Comparison of ENCODE assay signal across 11 cellular contexts in genomic region chr7:73607692-73607983, GRCh38. TPM values are rescaled to one million over a fixed set of nuclear protein-coding genes. Genes with fewer than 3 reads are reported as not detected.
DNase-seq lines count a peak whose midpoint lies in the region; ATAC-seq, FAIRE-seq and TF ChIP-seq lines count a peak whose summit lies in the region.
"Not testable (repeated sequence)": the region's sequence is repeated elsewhere in the genome, so short reads cannot be mapped to it uniquely, and the experiment has no call there.
"Had no signal": no experiment of that assay in that cellular context is flagged by ENCODE, and none has a peak within 500 bp of the region (broad histone marks: within the 10 kb centered on the region; RNA-seq: fewer than 3 reads in every experiment).

No MANE protein-coding gene starts in this region.

- not testable (repeated sequence) for H2BK5ac ChIP-seq in H9 (ENCODE audit: insufficient read length, low read length); H1 (ENCODE audit: low read depth, low read length)

- H3K9ac ChIP-seq in H9 (ENCODE audit: extremely low read depth, insufficient read length, low read length); H1 (replicated peaks in 1 of 4; ENCODE audit: extremely low read depth in 1 of 4, low read depth in 3 of 4, low read length in 3 of 4); iPS-15b (ENCODE audit: low read depth, low read length); HepG2 (ENCODE audit: insufficient read depth, low read depth, low read length): not testable (repeated sequence)

- POLR2A ChIA-PET in H1 (lab: Charles Lee; ENCODE audit: partially characterized antibody): interaction anchor here (0.6 to 4.5 kb wide), 9 partner anchors 9 to 127 kb away, joined by 3 to 20 read pairs (median 3); no protein-coding TSS in a partner anchor
- POLR2A ChIA-PET in HepG2 (lab: Yijun Ruan, JAX): interaction anchor here (0.8 to 19.7 kb wide), 5 partner anchors 11 to 118 kb away, joined by 3 to 416 read pairs (median 7); partner anchors contain the start of genes MLXIPL and VPS37D

- not testable (repeated sequence) for H3K18ac ChIP-seq in H9 (ENCODE audit: insufficient read length, low read depth, low read length); H1 (ENCODE audit: extremely low read depth, low read length)

- not testable (repeated sequence) for H4K8ac ChIP-seq in H9 (replicated peaks; ENCODE audit: insufficient read length, low read depth, low read length); H1 (ENCODE audit: extremely low read depth, insufficient read depth, low read length)

- H3K4me3 ChIP-seq in H1 (ENCODE audit: extremely low read depth in 1 of 4, insufficient read depth in 2 of 4, low read depth in 3 of 4, low read length in 4 of 4): peak overlapping the region in 2 of 4 experiments; percentile 11 to 61; a peak in 2 of 8 replicates
- peak overlapping the region; percentile 43 for H3K4me3 ChIP-seq in iPS-15b (ENCODE audit: low read depth, low read length)
- H3K4me3 ChIP-seq in HepG2 (replicated peaks in 1 of 3; ENCODE audit: insufficient read depth in 1 of 3, low read depth in 2 of 3, low read length in 3 of 3); osteoblast (ENCODE audit: insufficient read depth, low read length): not testable (repeated sequence)

- not testable (repeated sequence) for H3K4me1 ChIP-seq in H9 (ENCODE audit: insufficient read depth, low read length); H1 (replicated peaks in 1 of 4; ENCODE audit: control insufficient read depth in 3 of 4, insufficient read depth in 4 of 4, low read length in 3 of 4); iPS-15b (ENCODE audit: control insufficient read depth, insufficient read depth, low read length); osteoblast (ENCODE audit: insufficient read depth, low read length)
- peaks cover 48% of the 10 kb centered on the region for H3K4me1 ChIP-seq in HepG2 (ENCODE audit: insufficient read depth, low read length)

- not testable (repeated sequence) for TF ChIP-seq RAD21 in H1 (IDR thresholded peaks at IDR 0.05 in 1 of 2, conservative IDR thresholded peaks at IDR 0.05 in 1 of 2; ENCODE audit: low read depth in 2 of 2, low read length in 2 of 2); HepG2 (CRISPR knock-in tag; IDR thresholded peaks at IDR 0.05)

- not testable (repeated sequence) for H2AFZ ChIP-seq in H9 (ENCODE audit: low read length); H1 (ENCODE audit: low read length); HepG2 (ENCODE audit: low read length); osteoblast (ENCODE audit: low read length)

- not testable (repeated sequence) for H2BK120ac ChIP-seq in H9 (ENCODE audit: low read depth, low read length, poor library complexity, severe bottlenecking); H1 (replicated peaks; ENCODE audit: low read depth, low read length)

- CTCF ChIA-PET in H1 (lab: Charles Lee; ENCODE audit: partially characterized antibody) (interaction anchor here (0.7 to 17.4 kb wide), 41 partner anchors 10 to 719 kb away, joined by 3 to 136 read pairs (median 7); partner anchors contain the start of genes ABHD11, BAZ1B, MLXIPL and STX1A), HepG2 (lab: Yijun Ruan, JAX; ENCODE audit: low intra/inter-chr PET ratio, low total read pairs) (interaction anchor here (1.7 to 2.8 kb wide), 3 partner anchors 60 to 127 kb away, joined by 4 to 14 read pairs (median 12); partner anchors contain the start of gene VPS37D)

- peak overlapping the region; percentile 47 to 76; a peak in 4 of 5 replicates for H3K4me3 Mint-ChIP-seq in H9

- H3K27me3 ChIP-seq in H9 (ENCODE audit: insufficient read depth, low read length); H1 (replicated peaks in 1 of 4; ENCODE audit: control insufficient read depth in 3 of 4, extremely low read depth in 1 of 4, insufficient read depth in 3 of 4, low read length in 3 of 4); iPS-15b (ENCODE audit: control insufficient read depth, insufficient read depth, low read length); HepG2 (ENCODE audit: control insufficient read depth in 1 of 2, insufficient read depth in 2 of 2, low read length in 2 of 2); osteoblast (ENCODE audit: insufficient read depth, low read length): not testable (repeated sequence)

- intact Hi-C loops in HepG2 (cut with micrococcal nuclease; ENCODE audit: unreplicated experiment): not testable (repeated sequence)

- H2BK20ac ChIP-seq in H9 (ENCODE audit: low read depth, low read length, poor library complexity, severe bottlenecking); H1 (ENCODE audit: low read length): not testable (repeated sequence)

- not testable (repeated sequence) for H3K14ac ChIP-seq in H9 (ENCODE audit: insufficient read depth, low read length); H1 (ENCODE audit: insufficient read length)

- H3K27me3 Mint-ChIP-seq in H9 (ENCODE audit: low read depth): peaks cover 18% of the 10 kb centered on the region

- not testable (repeated sequence) for H3K23me2 ChIP-seq in H9 (ENCODE audit: insufficient read length, low read depth, low read length, poor library complexity, severe bottlenecking); H1 (ENCODE audit: low read depth, low read length)

- not testable (repeated sequence) for H3T11ph ChIP-seq in H9 (ENCODE audit: low read length)

- H3K79me2 ChIP-seq in H9 (ENCODE audit: insufficient read depth, low read length); H1 (ENCODE audit: control insufficient read depth in 1 of 2, insufficient read depth in 2 of 2, low read length in 2 of 2); osteoblast (ENCODE audit: insufficient read depth, low read length): not testable (repeated sequence)
- peaks cover 13% of the 10 kb centered on the region for H3K79me2 ChIP-seq in HepG2 (ENCODE audit: insufficient read depth, low read length)

- H4K5ac ChIP-seq in H9 (ENCODE audit: insufficient read length, low read depth, low read length); H1 (ENCODE audit: insufficient read length, low read depth, low read length): not testable (repeated sequence)

- WGBS in H9 (ENCODE audit: extremely low coverage, insufficient read length, low lambda C conversion rate): no CpG with 5 or more reads among the region's 5 CpGs
- 80% methylated on average over 2 of the region's 5 CpGs; no CpG with 5 or more reads in 1 of the 2 experiments for WGBS in H1 (ENCODE audit: extremely low coverage in 1 of 2, insufficient coverage in 1 of 2, insufficient read length in 1 of 2, insufficient replicate concordance in 2 of 2, low coverage in 1 of 2, low lambda C conversion rate in 2 of 2, missing lambda C conversion rate in 1 of 2), 2 experiments
- 93% methylated on average over 5 of the region's 5 CpGs for WGBS in HepG2 (ENCODE audit: low lambda C conversion rate)

- not testable (repeated sequence) for H4K91ac ChIP-seq in H9 (ENCODE audit: insufficient read length, low read depth, low read length); H1 (replicated peaks; ENCODE audit: insufficient read length, low read length)

- not testable (repeated sequence) for H3K79me1 ChIP-seq in H9 (ENCODE audit: insufficient read depth, low read depth, low read length, poor library complexity, severe bottlenecking); H1 (ENCODE audit: low read depth, low read length)

- H3K36me3 Mint-ChIP-seq in H9 (ENCODE audit: insufficient read depth in 1 of 3, low read depth in 3 of 3): not testable (repeated sequence)

- not testable (repeated sequence) for H2BK12ac ChIP-seq in H9 (ENCODE audit: insufficient read length, low read depth, low read length); H1 (ENCODE audit: low read depth, low read length)

- H3K4me1 Mint-ChIP-seq in H9: peaks cover 4 to 15% of the 10 kb centered on the region in 2 experiments

- H4K20me1 ChIP-seq in H9 (ENCODE audit: control insufficient read depth, insufficient read depth, insufficient read length); H1 (replicated peaks in 1 of 2; ENCODE audit: control insufficient read depth in 1 of 2, insufficient read depth in 2 of 2, low read length in 2 of 2); osteoblast (ENCODE audit: insufficient read depth, low read length): not testable (repeated sequence)
- peaks cover 23% of the 10 kb centered on the region for H4K20me1 ChIP-seq in HepG2 (ENCODE audit: insufficient read depth, low read length)

- not testable (repeated sequence) for H3K27ac Mint-ChIP-seq in H9

- not testable (repeated sequence) for H3K27ac ChIP-seq in H9 (ENCODE audit: insufficient read length, low read depth, low read length); H1 (ENCODE audit: low read depth, low read length); HepG2 (ENCODE audit: extremely low read length, insufficient read depth, low read length); osteoblast (ENCODE audit: low read depth, low read length)

- in situ Hi-C loops in HepG2 (cut with HindIII; ENCODE audit: extremely low pct_ligation_motif_present, low pct_unique_long_range_greater_than_20kb): loop anchor here (5.0 kb wide), 1 partner anchor 110 kb away; the partner anchor contains the start of gene STX1A

- not testable (repeated sequence) for FAIRE-seq in H1 (lab: Jason Lieb, UNC); HepG2 (lab: Jason Lieb, UNC)

- not testable (repeated sequence) for TF ChIP-seq EP300 in H1 (IDR thresholded peaks at IDR 0.05; ENCODE audit: borderline replicate concordance in 1 of 2, low read depth in 2 of 2, low read length in 2 of 2); HepG2 (IDR thresholded peaks at IDR 0.05; ENCODE audit: low read depth in 2 of 2, low read length in 2 of 2); HepG2 (CRISPR knock-in tag; IDR thresholded peaks at IDR 0.05; ENCODE audit: borderline replicate concordance)

- H3K9me3 Mint-ChIP-seq in H9: not testable (repeated sequence)

- not testable (repeated sequence) for H3K4ac ChIP-seq in H9 (ENCODE audit: low read depth, low read length); H1 (replicated peaks; ENCODE audit: insufficient read length, low read depth, low read length)

- not testable (repeated sequence) for TF ChIP-seq POLR2A in H1 (IDR thresholded peaks at IDR 0.05; ENCODE audit: control extremely low read depth in 1 of 2, low read depth in 2 of 2, low read length in 2 of 2); HepG2 (IDR thresholded peaks at IDR 0.05; ENCODE audit: insufficient read depth in 1 of 2, low read depth in 2 of 2, low read length in 2 of 2)

- not testable (repeated sequence) for H3K56ac ChIP-seq in H9 (ENCODE audit: insufficient read length, low read depth, low read length); H1 (replicated peaks; ENCODE audit: insufficient read length, low read depth, low read length)

- H2BK15ac ChIP-seq in H9 (ENCODE audit: low read depth, low read length); H1 (ENCODE audit: low read length): not testable (repeated sequence)

- TF ChIP-seq CTCF in H9 (conservative IDR thresholded peaks at IDR 0.05); H1 (IDR thresholded peaks at IDR 0.05; ENCODE audit: control extremely low read depth in 1 of 3, insufficient read depth in 1 of 3, low read depth in 1 of 3, low read length in 3 of 3); HepG2 (CRISPR knock-in tag; IDR thresholded peaks at IDR 0.05); osteoblast (IDR thresholded peaks at IDR 0.05; ENCODE audit: extremely low read depth, low read depth, low read length): not testable (repeated sequence)

- ATAC-seq in HepG2: not testable (repeated sequence)

- not testable (repeated sequence) for H2AK5ac ChIP-seq in H9 (ENCODE audit: insufficient read length, low read length); H1 (ENCODE audit: low read depth, low read length)

- DNase-seq in H9; H1 (ENCODE audit: low read depth in 1 of 2, low spot score in 2 of 2); HepG2 (ENCODE audit: low spot score): not testable (repeated sequence)
- DNase-seq in HuH-7.5 (ENCODE audit: low spot score) (peak; percentile 19), osteoblast (ENCODE audit: insufficient read length, low spot score, missing footprints) (peak; percentile 49)

- H3K9me3 ChIP-seq in H9 (ENCODE audit: control insufficient read depth, low read depth, low read length); H1 (ENCODE audit: insufficient read depth in 2 of 2, low read depth in 1 of 2, low read length in 1 of 2); iPS-15b (ENCODE audit: control insufficient read depth, insufficient read depth, low read length); HepG2 (ENCODE audit: low read length); osteoblast (ENCODE audit: low read depth, low read length): not testable (repeated sequence)

- H3K4me2 ChIP-seq in H9 (ENCODE audit: insufficient read depth, insufficient read length, low read length) (peak overlapping the region; percentile 55), H1 (ENCODE audit: insufficient read depth in 1 of 2, low read depth in 2 of 2, low read length in 2 of 2) (peak overlapping the region; percentile 2 to 64; a peak in 3 of 4 replicates)
- not testable (repeated sequence) for H3K4me2 ChIP-seq in HepG2 (ENCODE audit: low read depth, low read length); osteoblast (ENCODE audit: insufficient read depth, low read length)

- not testable (repeated sequence) for H3K36me3 ChIP-seq in H1 (ENCODE audit: control insufficient read depth in 2 of 4, insufficient read depth in 4 of 4, low read length in 3 of 4); iPS-15b (ENCODE audit: control insufficient read depth, insufficient read depth, low read length); osteoblast (ENCODE audit: insufficient read depth, low read length)
- peaks cover 12 to 34% of the 10 kb centered on the region in 2 experiments for H3K36me3 ChIP-seq in HepG2 (replicated peaks in 1 of 2; ENCODE audit: control insufficient read depth in 1 of 2, insufficient read depth in 2 of 2, low read length in 2 of 2)

- BruUV-seq in HepG2 (replicated peaks; lab: Mats Ljungman, UMichigan): not testable (repeated sequence)

- H3K23ac ChIP-seq in H9 (ENCODE audit: insufficient read length, low read depth, low read length); H1 (ENCODE audit: insufficient read length): not testable (repeated sequence)

RNA-seq across cellular contexts. Expression of gene MLXIPL, which starts 16.7 kb away (rescaled TPM):
- total RNA-seq in H9 (2021) (5.5 and 6.1 TPM in 2 replicates), HepG2 (2016; rRNA removed; fragmentation: Illumina TruSeq; extraction: Trizol) (17.2 and 51.6 TPM in 2 replicates), osteoblast (0.29 and 0.72 TPM in 2 replicates)
- 8.6 and 9.4 TPM in 2 replicates for total RNA-seq in H1 (2021; fragmentation: NEBNext Ultra II Directional; extraction: Animal tissue kit (Norgen Biotek cat#: 25700))
- polyA plus RNA-seq in H1 (2011; rRNA removed) (10.6 and 17.0 TPM in 2 replicates), HepG2 (2011; rRNA removed) (60.1 and 66.2 TPM in 2 replicates)
- 11.1 TPM for polyA plus RNA-seq in H1 (2011; cell fraction: cytosol; rRNA removed)
- 123 TPM for polyA plus RNA-seq in H1 (2011; cell fraction: nucleus; rRNA removed)
- polyA plus RNA-seq in H1 (2012, experiment 1 of 2): 12.1 to 25.0 TPM (median 22.0 TPM) in 4 replicates
- polyA plus RNA-seq in H1 (2012, experiment 2 of 2): 10.1 TPM
- polyA plus RNA-seq in H1 (2013, experiment 1 of 2): 13.6 TPM
- 11.2 TPM for polyA plus RNA-seq in H1 (2013, experiment 2 of 2)
- 2.0 and 2.7 TPM in 2 replicates for polyA minus RNA-seq in H1 (2011; rRNA and poly(A)+ RNA removed)
- polyA minus RNA-seq in H1 (2011; cell fraction: cytosol; rRNA and poly(A)+ RNA removed): 3.7 TPM
- polyA minus RNA-seq in H1 (2011; cell fraction: nucleus; rRNA and poly(A)+ RNA removed): 17.7 TPM
- total RNA-seq in HepG2 (2016; cell fraction: cytosol; rRNA removed; fragmentation: Illumina TruSeq; extraction: Trizol; ENCODE audit: low read depth): 27.0 and 29.0 TPM in 2 replicates
- 18.9 and 53.8 TPM in 2 replicates for total RNA-seq in HepG2 (2016; cell fraction: insoluble cytoplasmic fraction; rRNA removed; fragmentation: Illumina TruSeq; extraction: Trizol)
- total RNA-seq in HepG2 (2016; cell fraction: membrane; rRNA removed; fragmentation: Illumina TruSeq; extraction: Trizol): 21.9 and 22.1 TPM in 2 replicates
- total RNA-seq in HepG2 (2016; cell fraction: nucleus; rRNA removed; fragmentation: Illumina TruSeq; extraction: Trizol): 81.2 and 99.5 TPM in 2 replicates
- polyA plus RNA-seq in HepG2 (2011; cell fraction: cytosol; rRNA removed): 5.9 and 8.8 TPM in 2 replicates
- polyA plus RNA-seq in HepG2 (2011; cell fraction: nucleus; rRNA removed): 568 and 629 TPM in 2 replicates
- 128 and 152 TPM in 2 replicates for polyA plus RNA-seq in HepG2 (2012)
- polyA plus RNA-seq in HepG2 (2016; cell fraction: cytosol; fragmentation: Illumina TruSeq; extraction: Trizol; ENCODE audit: low read depth): 6.4 and 8.2 TPM in 2 replicates
- polyA plus RNA-seq in HepG2 (2016; cell fraction: insoluble cytoplasmic fraction; fragmentation: Illumina TruSeq; extraction: Trizol; ENCODE audit: low read depth): 30.7 and 38.6 TPM in 2 replicates
- 8.2 and 12.6 TPM in 2 replicates for polyA plus RNA-seq in HepG2 (2016; cell fraction: membrane; fragmentation: Illumina TruSeq; extraction: Trizol; ENCODE audit: low read depth)
- 647 and 722 TPM in 2 replicates for polyA plus RNA-seq in HepG2 (2016; cell fraction: nucleus; fragmentation: Illumina TruSeq; extraction: Trizol; ENCODE audit: insufficient read depth, low read depth)
- polyA minus RNA-seq in HepG2 (2011; rRNA and poly(A)+ RNA removed; ENCODE audit: low replicate concordance): 6.4 and 30.3 TPM in 2 replicates
- polyA minus RNA-seq in HepG2 (2011; cell fraction: cytosol; rRNA and poly(A)+ RNA removed): 11.7 and 11.8 TPM in 2 replicates
- polyA minus RNA-seq in HepG2 (2011; cell fraction: nucleus; rRNA and poly(A)+ RNA removed): 59.6 and 87.7 TPM in 2 replicates
- total RNA-seq: CD4-positive, alpha-beta memory T cell; GM23248 had no signal
- polyA plus RNA-seq: BJ; CD4-positive, alpha-beta memory T cell; GM23248; IgD-negative memory B cell had no signal

RNA-seq across cellular contexts. Expression of gene TBL2, which starts 29.3 kb away (rescaled TPM):
- 24.9 and 26.7 TPM in 2 replicates for total RNA-seq in H9 (2021)
- 22.5 and 25.8 TPM in 2 replicates for total RNA-seq in H1 (2021; fragmentation: NEBNext Ultra II Directional; extraction: Animal tissue kit (Norgen Biotek cat#: 25700))
- 29.7 and 36.7 TPM in 2 replicates for polyA plus RNA-seq in H1 (2011; rRNA removed)
- polyA plus RNA-seq in H1 (2011; cell fraction: cytosol; rRNA removed): 27.6 TPM
- 40.4 TPM for polyA plus RNA-seq in H1 (2011; cell fraction: nucleus; rRNA removed)
- 15.7 to 25.2 TPM (median 24.4 TPM) in 4 replicates for polyA plus RNA-seq in H1 (2012, experiment 1 of 2)
- 15.7 TPM for polyA plus RNA-seq in H1 (2012, experiment 2 of 2)
- 18.6 TPM for polyA plus RNA-seq in H1 (2013, experiment 1 of 2)
- polyA plus RNA-seq in H1 (2013, experiment 2 of 2): 21.0 TPM
- polyA minus RNA-seq in H1 (2011; rRNA and poly(A)+ RNA removed): 39.7 and 70.8 TPM in 2 replicates
- polyA minus RNA-seq in H1 (2011; cell fraction: cytosol; rRNA and poly(A)+ RNA removed): 38.4 TPM
- polyA minus RNA-seq in H1 (2011; cell fraction: nucleus; rRNA and poly(A)+ RNA removed): 23.6 TPM
- 17.7 and 47.2 TPM in 2 replicates for total RNA-seq in HepG2 (2016; rRNA removed; fragmentation: Illumina TruSeq; extraction: Trizol)
- total RNA-seq in HepG2 (2016; cell fraction: cytosol; rRNA removed; fragmentation: Illumina TruSeq; extraction: Trizol; ENCODE audit: low read depth): 15.6 and 16.0 TPM in 2 replicates
- total RNA-seq in HepG2 (2016; cell fraction: insoluble cytoplasmic fraction; rRNA removed; fragmentation: Illumina TruSeq; extraction: Trizol): 18.0 and 45.6 TPM in 2 replicates
- total RNA-seq in HepG2 (2016; cell fraction: membrane; rRNA removed; fragmentation: Illumina TruSeq; extraction: Trizol): 19.6 and 21.4 TPM in 2 replicates
- total RNA-seq in HepG2 (2016; cell fraction: nucleus; rRNA removed; fragmentation: Illumina TruSeq; extraction: Trizol): 39.7 and 53.4 TPM in 2 replicates
- polyA plus RNA-seq in HepG2 (2011; rRNA removed): 43.4 and 51.8 TPM in 2 replicates
- polyA plus RNA-seq in HepG2 (2011; cell fraction: cytosol; rRNA removed): 34.9 and 60.3 TPM in 2 replicates
- 48.6 and 49.4 TPM in 2 replicates for polyA plus RNA-seq in HepG2 (2011; cell fraction: nucleus; rRNA removed)
- polyA plus RNA-seq in HepG2 (2012): 20.5 and 28.9 TPM in 2 replicates
- 5.7 and 6.6 TPM in 2 replicates for polyA plus RNA-seq in HepG2 (2016; cell fraction: cytosol; fragmentation: Illumina TruSeq; extraction: Trizol; ENCODE audit: low read depth)
- 12.8 and 15.1 TPM in 2 replicates for polyA plus RNA-seq in HepG2 (2016; cell fraction: insoluble cytoplasmic fraction; fragmentation: Illumina TruSeq; extraction: Trizol; ENCODE audit: low read depth)
- 8.4 and 11.1 TPM in 2 replicates for polyA plus RNA-seq in HepG2 (2016; cell fraction: membrane; fragmentation: Illumina TruSeq; extraction: Trizol; ENCODE audit: low read depth)
- 59.0 and 65.3 TPM in 2 replicates for polyA plus RNA-seq in HepG2 (2016; cell fraction: nucleus; fragmentation: Illumina TruSeq; extraction: Trizol; ENCODE audit: insufficient read depth, low read depth)
- 93.7 and 149 TPM in 2 replicates for polyA minus RNA-seq in HepG2 (2011; rRNA and poly(A)+ RNA removed; ENCODE audit: low replicate concordance)
- polyA minus RNA-seq in HepG2 (2011; cell fraction: cytosol; rRNA and poly(A)+ RNA removed): 63.0 and 87.1 TPM in 2 replicates
- 28.2 and 35.2 TPM in 2 replicates for polyA minus RNA-seq in HepG2 (2011; cell fraction: nucleus; rRNA and poly(A)+ RNA removed)
- total RNA-seq in osteoblast: 56.1 and 66.6 TPM in 2 replicates

RNA-seq across cellular contexts. Expression of gene BCL7B, which starts 50.1 kb away (rescaled TPM):
- total RNA-seq in H9 (2021) (46.4 and 48.9 TPM in 2 replicates), HepG2 (2016; rRNA removed; fragmentation: Illumina TruSeq; extraction: Trizol) (22.1 and 24.3 TPM in 2 replicates), osteoblast (26.8 and 32.9 TPM in 2 replicates)
- 24.9 and 32.3 TPM in 2 replicates for total RNA-seq in H1 (2021; fragmentation: NEBNext Ultra II Directional; extraction: Animal tissue kit (Norgen Biotek cat#: 25700))
- polyA plus RNA-seq in H1 (2011; rRNA removed) (42.1 and 44.6 TPM in 2 replicates), HepG2 (2011; rRNA removed) (38.2 and 38.3 TPM in 2 replicates)
- polyA plus RNA-seq in H1 (2011; cell fraction: cytosol; rRNA removed): 34.9 TPM
- polyA plus RNA-seq in H1 (2011; cell fraction: nucleus; rRNA removed): 30.7 TPM
- 27.5 to 31.0 TPM (median 28.8 TPM) in 4 replicates for polyA plus RNA-seq in H1 (2012, experiment 1 of 2)
- polyA plus RNA-seq in H1 (2012, experiment 2 of 2): 29.3 TPM
- polyA plus RNA-seq in H1 (2013, experiment 1 of 2): 32.4 TPM
- polyA plus RNA-seq in H1 (2013, experiment 2 of 2): 32.1 TPM
- 17.2 and 26.8 TPM in 2 replicates for polyA minus RNA-seq in H1 (2011; rRNA and poly(A)+ RNA removed)
- 25.9 TPM for polyA minus RNA-seq in H1 (2011; cell fraction: cytosol; rRNA and poly(A)+ RNA removed)
- polyA minus RNA-seq in H1 (2011; cell fraction: nucleus; rRNA and poly(A)+ RNA removed): 15.4 TPM
- total RNA-seq in HepG2 (2016; cell fraction: cytosol; rRNA removed; fragmentation: Illumina TruSeq; extraction: Trizol; ENCODE audit: low read depth): 46.0 and 47.6 TPM in 2 replicates
- total RNA-seq in HepG2 (2016; cell fraction: insoluble cytoplasmic fraction; rRNA removed; fragmentation: Illumina TruSeq; extraction: Trizol): 17.6 and 24.7 TPM in 2 replicates
- 71.6 and 76.1 TPM in 2 replicates for total RNA-seq in HepG2 (2016; cell fraction: membrane; rRNA removed; fragmentation: Illumina TruSeq; extraction: Trizol)
- 13.2 and 14.6 TPM in 2 replicates for total RNA-seq in HepG2 (2016; cell fraction: nucleus; rRNA removed; fragmentation: Illumina TruSeq; extraction: Trizol)
- 26.3 and 36.9 TPM in 2 replicates for polyA plus RNA-seq in HepG2 (2011; cell fraction: cytosol; rRNA removed)
- polyA plus RNA-seq in HepG2 (2011; cell fraction: nucleus; rRNA removed): 18.9 and 21.3 TPM in 2 replicates
- polyA plus RNA-seq in HepG2 (2012): 17.2 and 21.1 TPM in 2 replicates
- 67.1 and 73.8 TPM in 2 replicates for polyA plus RNA-seq in HepG2 (2016; cell fraction: cytosol; fragmentation: Illumina TruSeq; extraction: Trizol; ENCODE audit: low read depth)
- 26.5 and 34.4 TPM in 2 replicates for polyA plus RNA-seq in HepG2 (2016; cell fraction: insoluble cytoplasmic fraction; fragmentation: Illumina TruSeq; extraction: Trizol; ENCODE audit: low read depth)
- 87.1 and 87.3 TPM in 2 replicates for polyA plus RNA-seq in HepG2 (2016; cell fraction: membrane; fragmentation: Illumina TruSeq; extraction: Trizol; ENCODE audit: low read depth)
- 31.2 and 33.1 TPM in 2 replicates for polyA plus RNA-seq in HepG2 (2016; cell fraction: nucleus; fragmentation: Illumina TruSeq; extraction: Trizol; ENCODE audit: insufficient read depth, low read depth)
- polyA minus RNA-seq in HepG2 (2011; rRNA and poly(A)+ RNA removed; ENCODE audit: low replicate concordance): 47.1 and 98.7 TPM in 2 replicates
- polyA minus RNA-seq in HepG2 (2011; cell fraction: cytosol; rRNA and poly(A)+ RNA removed): 17.2 and 21.1 TPM in 2 replicates
- 13.4 and 13.7 TPM in 2 replicates for polyA minus RNA-seq in HepG2 (2011; cell fraction: nucleus; rRNA and poly(A)+ RNA removed)

RNA-seq across cellular contexts. Expression of gene VPS37D, which starts 60.0 kb away (rescaled TPM):
- total RNA-seq in H9 (2021): 0.85 and 1.3 TPM in 2 replicates
- 3.4 and 3.8 TPM in 2 replicates for total RNA-seq in H1 (2021; fragmentation: NEBNext Ultra II Directional; extraction: Animal tissue kit (Norgen Biotek cat#: 25700))
- 5.0 and 6.9 TPM in 2 replicates for polyA plus RNA-seq in H1 (2011; rRNA removed)
- polyA plus RNA-seq in H1 (2011; cell fraction: cytosol; rRNA removed): 5.6 TPM
- polyA plus RNA-seq in H1 (2011; cell fraction: nucleus; rRNA removed): 5.4 TPM
- 1.8 to 3.9 TPM (median 3.5 TPM) in 4 replicates for polyA plus RNA-seq in H1 (2012, experiment 1 of 2)
- polyA plus RNA-seq in H1 (2012, experiment 2 of 2): 3.4 TPM
- 2.4 TPM for polyA plus RNA-seq in H1 (2013, experiment 1 of 2)
- polyA plus RNA-seq in H1 (2013, experiment 2 of 2): 2.7 TPM
- polyA minus RNA-seq in H1 (2011; rRNA and poly(A)+ RNA removed): 0.73 and 1.0 TPM in 2 replicates
- polyA minus RNA-seq in H1 (2011; cell fraction: cytosol; rRNA and poly(A)+ RNA removed): 2.7 TPM
- 3.2 TPM for polyA minus RNA-seq in H1 (2011; cell fraction: nucleus; rRNA and poly(A)+ RNA removed)
- 4.9 and 6.3 TPM in 2 replicates for total RNA-seq in HepG2 (2016; rRNA removed; fragmentation: Illumina TruSeq; extraction: Trizol)
- total RNA-seq in HepG2 (2016; cell fraction: cytosol; rRNA removed; fragmentation: Illumina TruSeq; extraction: Trizol; ENCODE audit: low read depth): 7.4 and 7.8 TPM in 2 replicates
- total RNA-seq in HepG2 (2016; cell fraction: insoluble cytoplasmic fraction; rRNA removed; fragmentation: Illumina TruSeq; extraction: Trizol): 5.1 and 6.3 TPM in 2 replicates
- 11.3 and 11.5 TPM in 2 replicates for total RNA-seq in HepG2 (2016; cell fraction: membrane; rRNA removed; fragmentation: Illumina TruSeq; extraction: Trizol)
- total RNA-seq in HepG2 (2016; cell fraction: nucleus; rRNA removed; fragmentation: Illumina TruSeq; extraction: Trizol): 3.3 and 3.9 TPM in 2 replicates
- 3.8 and 5.7 TPM in 2 replicates for polyA plus RNA-seq in HepG2 (2011; rRNA removed)
- polyA plus RNA-seq in HepG2 (2011; cell fraction: cytosol; rRNA removed): 3.8 and 5.1 TPM in 2 replicates
- polyA plus RNA-seq in HepG2 (2011; cell fraction: nucleus; rRNA removed): 11.9 and 15.2 TPM in 2 replicates
- polyA plus RNA-seq in HepG2 (2012): 5.1 and 5.6 TPM in 2 replicates
- polyA plus RNA-seq in HepG2 (2016; cell fraction: cytosol; fragmentation: Illumina TruSeq; extraction: Trizol; ENCODE audit: low read depth): 5.8 and 6.7 TPM in 2 replicates
- polyA plus RNA-seq in HepG2 (2016; cell fraction: insoluble cytoplasmic fraction; fragmentation: Illumina TruSeq; extraction: Trizol; ENCODE audit: low read depth): 4.4 and 4.5 TPM in 2 replicates
- polyA plus RNA-seq in HepG2 (2016; cell fraction: membrane; fragmentation: Illumina TruSeq; extraction: Trizol; ENCODE audit: low read depth): 7.2 and 7.6 TPM in 2 replicates
- polyA plus RNA-seq in HepG2 (2016; cell fraction: nucleus; fragmentation: Illumina TruSeq; extraction: Trizol; ENCODE audit: insufficient read depth, low read depth): 8.1 and 8.8 TPM in 2 replicates
- 0.37 and 3.2 TPM in 2 replicates for polyA minus RNA-seq in HepG2 (2011; rRNA and poly(A)+ RNA removed; ENCODE audit: low replicate concordance)
- 2.4 and 2.6 TPM in 2 replicates for polyA minus RNA-seq in HepG2 (2011; cell fraction: cytosol; rRNA and poly(A)+ RNA removed)
- 0.90 and 1.5 TPM in 2 replicates for polyA minus RNA-seq in HepG2 (2011; cell fraction: nucleus; rRNA and poly(A)+ RNA removed)
- total RNA-seq in osteoblast: 5.8 and 5.9 TPM in 2 replicates
- total RNA-seq: CD4-positive, alpha-beta memory T cell had no signal
- polyA plus RNA-seq: CD14-positive monocyte; CD4-positive, alpha-beta memory T cell had no signal
